Comparison of ENCODE assay signal across 1 cellular context in genomic region chr14:33914676-33915516, GRCh38.
TF ChIP-seq lines count a peak whose summit lies in the region.

No MANE protein-coding gene starts in this region.

TF ChIP-seq in K562, 482 proteins besides CTCF, POLR2A, EP300 and RAD21 (continues in another document):
- no peak for TF ChIP-seq U2AF1 (optimal IDR thresholded peaks at IDR 0.05; ENCODE audit: low read depth, low read length)
- no peak for TF ChIP-seq U2AF2 (optimal IDR thresholded peaks at IDR 0.05; ENCODE audit: low read depth, low read length)
- 0 out of 4 replicates have a peak, but pooled peaks of 1 of the 2 experiments have one; percentile 41 for TF ChIP-seq TEAD1 (CRISPR knock-in tag; IDR thresholded peaks at IDR 0.05)
- no peak for TF ChIP-seq ARID2 (IDR thresholded peaks at IDR 0.05)
- TF ChIP-seq, protein P1, sequence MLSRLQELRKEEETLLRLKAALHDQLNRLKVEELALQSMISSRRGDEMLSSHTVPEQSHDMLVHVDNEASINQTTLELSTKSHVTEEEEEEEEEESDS (CRISPR knock-in tag; IDR thresholded peaks at IDR 0.05) = no peak
- TF ChIP-seq ZNF583 (CRISPR knock-in tag; IDR thresholded peaks at IDR 0.05) = no peak
- TF ChIP-seq, protein P2, sequence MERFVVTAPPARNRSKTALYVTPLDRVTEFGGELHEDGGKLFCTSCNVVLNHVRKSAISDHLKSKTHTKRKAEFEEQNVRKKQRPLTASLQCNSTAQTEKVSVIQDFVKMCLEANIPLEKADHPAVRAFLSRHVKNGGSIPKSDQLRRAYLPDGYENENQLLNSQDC (CRISPR knock-in tag; IDR thresholded peaks at IDR 0.05) = no peak
- no peak for TF ChIP-seq SIX5 (IDR thresholded peaks at IDR 0.05; ENCODE audit: borderline replicate concordance in 1 of 2, insufficient read depth in 1 of 2, low read depth in 1 of 2, low read length in 2 of 2)
- TF ChIP-seq CXXC5 (CRISPR knock-in tag; IDR thresholded peaks at IDR 0.05) = no peak
- TF ChIP-seq FOXK2 (conservative IDR thresholded peaks at IDR 0.05 in 1 of 2, IDR thresholded peaks at IDR 0.05 in 1 of 2; ENCODE audit: low read depth in 2 of 2) = no peak
- TF ChIP-seq TAL1 (IDR thresholded peaks at IDR 0.05) = no peak
- no peak for TF ChIP-seq ZBTB8A (IDR thresholded peaks at IDR 0.05; ENCODE audit: partially characterized antibody)
- peak; percentile 90 for TF ChIP-seq JUND (IDR thresholded peaks at IDR 0.05; ENCODE audit: borderline replicate concordance, low read depth, low read length)
- TF ChIP-seq JUND (tag; IDR thresholded peaks at IDR 0.05; ENCODE audit: borderline replicate concordance, low read depth, low read length) = peak; percentile 90; the same call in 2 of the 3 replicates
- TF ChIP-seq HDAC1 (IDR thresholded peaks at IDR 0.05) = no peak
- no peak for TF ChIP-seq MYC (IDR thresholded peaks at IDR 0.05; ENCODE audit: low read depth, low read length)
- TF ChIP-seq MYC (CRISPR knock-in tag; IDR thresholded peaks at IDR 0.05; ENCODE audit: borderline replicate concordance, low read depth) = no peak
- no peak for TF ChIP-seq GTF2A2 (tag; IDR thresholded peaks at IDR 0.05)
- no peak for TF ChIP-seq PTTG1 (tag; IDR thresholded peaks at IDR 0.05; ENCODE audit: low read depth)
- TF ChIP-seq BCOR (IDR thresholded peaks at IDR 0.05) = no peak
- no peak for TF ChIP-seq HEY1 (CRISPR knock-in tag; IDR thresholded peaks at IDR 0.05; ENCODE audit: borderline replicate concordance)
- TF ChIP-seq ZNF764 (CRISPR knock-in tag; IDR thresholded peaks at IDR 0.05; ENCODE audit: low read depth) = no peak
- TF ChIP-seq, protein P3, sequence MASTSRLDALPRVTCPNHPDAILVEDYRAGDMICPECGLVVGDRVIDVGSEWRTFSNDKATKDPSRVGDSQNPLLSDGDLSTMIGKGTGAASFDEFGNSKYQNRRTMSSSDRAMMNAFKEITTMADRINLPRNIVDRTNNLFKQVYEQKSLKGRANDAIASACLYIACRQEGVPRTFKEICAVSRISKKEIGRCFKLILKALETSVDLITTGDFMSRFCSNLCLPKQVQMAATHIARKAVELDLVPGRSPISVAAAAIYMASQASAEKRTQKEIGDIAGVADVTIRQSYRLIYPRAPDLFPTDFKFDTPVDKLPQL (IDR thresholded peaks at IDR 0.05; ENCODE audit: extremely low read depth, insufficient read length) = no peak
- no peak for TF ChIP-seq PKNOX1 (IDR thresholded peaks at IDR 0.05)
- peak; percentile 44; the same call in 1 of the 2 replicates for TF ChIP-seq RFX1 (IDR thresholded peaks at IDR 0.05)
- TF ChIP-seq PTBP1 (IDR thresholded peaks at IDR 0.05; ENCODE audit: low read depth, low read length) = no peak
- peak; percentile 81 for TF ChIP-seq ATF3 (IDR thresholded peaks at IDR 0.05)
- TF ChIP-seq ATF3 (CRISPR knock-in tag; conservative IDR thresholded peaks at IDR 0.05) = 0 out of 2 replicates have a peak, but pooled peaks have one; percentile 25
- no peak for TF ChIP-seq ZNF24 (IDR thresholded peaks at IDR 0.05)
- no peak for TF ChIP-seq KDM2B (CRISPR knock-in tag; IDR thresholded peaks at IDR 0.05)
- no peak for TF ChIP-seq KAT8 (IDR thresholded peaks at IDR 0.05; ENCODE audit: low read depth)
- TF ChIP-seq, protein P4, sequence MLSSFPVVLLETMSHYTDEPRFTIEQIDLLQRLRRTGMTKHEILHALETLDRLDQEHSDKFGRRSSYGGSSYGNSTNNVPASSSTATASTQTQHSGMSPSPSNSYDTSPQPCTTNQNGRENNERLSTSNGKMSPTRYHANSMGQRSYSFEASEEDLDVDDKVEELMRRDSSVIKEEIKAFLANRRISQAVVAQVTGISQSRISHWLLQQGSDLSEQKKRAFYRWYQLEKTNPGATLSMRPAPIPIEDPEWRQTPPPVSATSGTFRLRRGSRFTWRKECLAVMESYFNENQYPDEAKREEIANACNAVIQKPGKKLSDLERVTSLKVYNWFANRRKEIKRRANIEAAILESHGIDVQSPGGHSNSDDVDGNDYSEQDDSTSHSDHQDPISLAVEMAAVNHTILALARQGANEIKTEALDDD (IDR thresholded peaks at IDR 0.05) = no peak
- no peak for TF ChIP-seq ZNF699 (CRISPR knock-in tag; IDR thresholded peaks at IDR 0.05; ENCODE audit: insufficient replicate concordance)
- TF ChIP-seq, protein P5, sequence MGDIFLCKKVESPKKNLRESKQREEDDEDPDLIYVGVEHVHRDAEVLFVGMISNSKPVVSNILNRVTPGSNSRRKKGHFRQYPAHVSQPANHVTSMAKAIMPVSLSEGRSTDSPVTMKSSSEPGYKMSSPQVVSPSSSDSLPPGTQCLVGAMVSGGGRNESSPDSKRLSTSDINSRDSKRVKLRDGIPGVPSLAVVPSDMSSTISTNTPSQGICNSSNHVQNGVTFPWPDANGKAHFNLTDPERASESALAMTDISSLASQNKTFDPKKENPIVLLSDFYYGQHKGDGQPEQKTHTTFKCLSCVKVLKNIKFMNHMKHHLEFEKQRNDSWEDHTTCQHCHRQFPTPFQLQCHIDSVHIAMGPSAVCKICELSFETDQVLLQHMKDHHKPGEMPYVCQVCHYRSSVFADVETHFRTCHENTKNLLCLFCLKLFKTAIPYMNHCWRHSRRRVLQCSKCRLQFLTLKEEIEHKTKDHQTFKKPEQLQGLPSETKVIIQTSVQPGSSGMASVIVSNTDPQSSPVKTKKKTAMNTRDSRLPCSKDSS (IDR thresholded peaks at IDR 0.05; ENCODE audit: low read depth, partially characterized antibody) = no peak
- no peak for TF ChIP-seq ETV1 (tag; conservative IDR thresholded peaks at IDR 0.05; ENCODE audit: low read depth)
- TF ChIP-seq FOSL1 (tag; conservative IDR thresholded peaks at IDR 0.05) = peak; percentile 93
- no peak for TF ChIP-seq DNMT1 (IDR thresholded peaks at IDR 0.05)
- no peak for TF ChIP-seq CEBPG (CRISPR knock-in tag; IDR thresholded peaks at IDR 0.05)
- TF ChIP-seq CEBPG (tag; conservative IDR thresholded peaks at IDR 0.05 in 1 of 2, IDR thresholded peaks at IDR 0.05 in 1 of 2) = no peak
- no peak for TF ChIP-seq BRCA1 (IDR thresholded peaks at IDR 0.05)
- no peak for TF ChIP-seq BRCA1 (CRISPR knock-in tag; IDR thresholded peaks at IDR 0.05)
- no peak for TF ChIP-seq GTF2E2 (tag; IDR thresholded peaks at IDR 0.05)
- no peak for TF ChIP-seq E2F3 (CRISPR knock-in tag; IDR thresholded peaks at IDR 0.05)
- TF ChIP-seq SAFB2 (IDR thresholded peaks at IDR 0.05; ENCODE audit: borderline replicate concordance, low read depth, low read length, severe bottlenecking) = no peak
- TF ChIP-seq, protein P6, sequence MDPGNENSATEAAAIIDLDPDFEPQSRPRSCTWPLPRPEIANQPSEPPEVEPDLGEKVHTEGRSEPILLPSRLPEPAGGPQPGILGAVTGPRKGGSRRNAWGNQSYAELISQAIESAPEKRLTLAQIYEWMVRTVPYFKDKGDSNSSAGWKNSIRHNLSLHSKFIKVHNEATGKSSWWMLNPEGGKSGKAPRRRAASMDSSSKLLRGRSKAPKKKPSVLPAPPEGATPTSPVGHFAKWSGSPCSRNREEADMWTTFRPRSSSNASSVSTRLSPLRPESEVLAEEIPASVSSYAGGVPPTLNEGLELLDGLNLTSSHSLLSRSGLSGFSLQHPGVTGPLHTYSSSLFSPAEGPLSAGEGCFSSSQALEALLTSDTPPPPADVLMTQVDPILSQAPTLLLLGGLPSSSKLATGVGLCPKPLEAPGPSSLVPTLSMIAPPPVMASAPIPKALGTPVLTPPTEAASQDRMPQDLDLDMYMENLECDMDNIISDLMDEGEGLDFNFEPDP (CRISPR knock-in tag; IDR thresholded peaks at IDR 0.05) = no peak
- TF ChIP-seq, protein P7, sequence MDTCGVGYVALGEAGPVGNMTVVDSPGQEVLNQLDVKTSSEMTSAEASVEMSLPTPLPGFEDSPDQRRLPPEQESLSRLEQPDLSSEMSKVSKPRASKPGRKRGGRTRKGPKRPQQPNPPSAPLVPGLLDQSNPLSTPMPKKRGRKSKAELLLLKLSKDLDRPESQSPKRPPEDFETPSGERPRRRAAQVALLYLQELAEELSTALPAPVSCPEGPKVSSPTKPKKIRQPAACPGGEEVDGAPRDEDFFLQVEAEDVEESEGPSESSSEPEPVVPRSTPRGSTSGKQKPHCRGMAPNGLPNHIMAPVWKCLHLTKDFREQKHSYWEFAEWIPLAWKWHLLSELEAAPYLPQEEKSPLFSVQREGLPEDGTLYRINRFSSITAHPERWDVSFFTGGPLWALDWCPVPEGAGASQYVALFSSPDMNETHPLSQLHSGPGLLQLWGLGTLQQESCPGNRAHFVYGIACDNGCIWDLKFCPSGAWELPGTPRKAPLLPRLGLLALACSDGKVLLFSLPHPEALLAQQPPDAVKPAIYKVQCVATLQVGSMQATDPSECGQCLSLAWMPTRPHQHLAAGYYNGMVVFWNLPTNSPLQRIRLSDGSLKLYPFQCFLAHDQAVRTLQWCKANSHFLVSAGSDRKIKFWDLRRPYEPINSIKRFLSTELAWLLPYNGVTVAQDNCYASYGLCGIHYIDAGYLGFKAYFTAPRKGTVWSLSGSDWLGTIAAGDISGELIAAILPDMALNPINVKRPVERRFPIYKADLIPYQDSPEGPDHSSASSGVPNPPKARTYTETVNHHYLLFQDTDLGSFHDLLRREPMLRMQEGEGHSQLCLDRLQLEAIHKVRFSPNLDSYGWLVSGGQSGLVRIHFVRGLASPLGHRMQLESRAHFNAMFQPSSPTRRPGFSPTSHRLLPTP (IDR thresholded peaks at IDR 0.05; ENCODE audit: borderline replicate concordance, extremely low read depth, insufficient read length) = no peak
- TF ChIP-seq DIDO1 (tag; IDR thresholded peaks at IDR 0.05; ENCODE audit: low read depth) = no peak
- no peak for TF ChIP-seq NR4A1 (CRISPR knock-in tag; IDR thresholded peaks at IDR 0.05)
- TF ChIP-seq NR4A1 (tag; IDR thresholded peaks at IDR 0.05) = no peak
- no peak for TF ChIP-seq ZBTB9 (CRISPR knock-in tag; IDR thresholded peaks at IDR 0.05)
- TF ChIP-seq, protein P8, sequence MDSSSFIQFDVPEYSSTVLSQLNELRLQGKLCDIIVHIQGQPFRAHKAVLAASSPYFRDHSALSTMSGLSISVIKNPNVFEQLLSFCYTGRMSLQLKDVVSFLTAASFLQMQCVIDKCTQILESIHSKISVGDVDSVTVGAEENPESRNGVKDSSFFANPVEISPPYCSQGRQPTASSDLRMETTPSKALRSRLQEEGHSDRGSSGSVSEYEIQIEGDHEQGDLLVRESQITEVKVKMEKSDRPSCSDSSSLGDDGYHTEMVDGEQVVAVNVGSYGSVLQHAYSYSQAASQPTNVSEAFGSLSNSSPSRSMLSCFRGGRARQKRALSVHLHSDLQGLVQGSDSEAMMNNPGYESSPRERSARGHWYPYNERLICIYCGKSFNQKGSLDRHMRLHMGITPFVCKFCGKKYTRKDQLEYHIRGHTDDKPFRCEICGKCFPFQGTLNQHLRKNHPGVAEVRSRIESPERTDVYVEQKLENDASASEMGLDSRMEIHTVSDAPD (CRISPR knock-in tag; IDR thresholded peaks at IDR 0.05) = no peak
- TF ChIP-seq THAP12 (CRISPR knock-in tag; IDR thresholded peaks at IDR 0.05) = no peak
- TF ChIP-seq NCOR1 (IDR thresholded peaks at IDR 0.05) = no peak
- no peak for TF ChIP-seq NFRKB (IDR thresholded peaks at IDR 0.05; ENCODE audit: low read depth)
- TF ChIP-seq FOXK1 (CRISPR knock-in tag; IDR thresholded peaks at IDR 0.05; ENCODE audit: borderline replicate concordance) = no peak
- no peak for TF ChIP-seq HDAC8 (tag; IDR thresholded peaks at IDR 0.05)
- TF ChIP-seq KDM5B (IDR thresholded peaks at IDR 0.05; ENCODE audit: insufficient replicate concordance, low read depth, low read length) = no peak
- TF ChIP-seq XRCC5 (IDR thresholded peaks at IDR 0.05; ENCODE audit: low read depth, low read length) = no peak
- TF ChIP-seq ZNF76 (CRISPR knock-in tag; IDR thresholded peaks at IDR 0.05; ENCODE audit: borderline replicate concordance) = no peak
- no peak for TF ChIP-seq POLR2H (tag; IDR thresholded peaks at IDR 0.05; ENCODE audit: low read depth)
- peak; percentile 76; the same call in 1 of the 2 replicates for TF ChIP-seq JUN (IDR thresholded peaks at IDR 0.05; ENCODE audit: borderline replicate concordance, low read depth, low read length)
- TF ChIP-seq JUN (CRISPR knock-in tag; IDR thresholded peaks at IDR 0.05; ENCODE audit: borderline replicate concordance) = no peak
- no peak for TF ChIP-seq KLF6 (CRISPR knock-in tag; IDR thresholded peaks at IDR 0.05; ENCODE audit: borderline replicate concordance)
